Comparison of ENCODE assay signal across 9 cellular contexts in the genomic region with DNA sequence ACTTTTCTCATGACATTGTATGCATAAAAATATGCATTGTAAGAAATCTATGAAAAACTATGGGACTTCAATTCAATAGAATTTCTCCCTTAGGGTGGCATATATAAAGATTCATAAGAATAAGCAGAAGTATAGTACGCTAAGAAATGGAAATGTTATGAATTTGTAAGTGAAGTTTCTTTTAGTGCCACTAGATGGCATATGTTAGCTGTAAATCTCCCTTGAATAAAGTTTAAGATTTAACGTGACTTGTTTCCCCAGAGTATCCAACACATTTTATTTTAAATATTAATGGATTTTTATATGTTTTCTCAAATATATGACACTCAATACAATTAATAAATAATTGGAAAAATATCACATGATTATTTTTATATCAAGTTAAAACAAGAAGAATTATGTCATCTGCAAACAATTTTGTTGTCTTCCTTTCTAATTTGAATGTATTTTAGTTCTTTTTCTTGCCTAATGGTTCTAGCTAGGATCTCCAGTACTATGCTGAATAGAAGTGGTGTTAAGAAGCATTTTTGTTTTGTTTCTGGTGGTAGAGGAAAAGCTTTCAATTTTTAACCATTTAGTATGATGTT.
A peak's percentile ranks its signal among the peaks of the same experiment; 100 is the strongest.
DNase-seq lines count a peak whose midpoint lies in the region; ATAC-seq and TF ChIP-seq lines count a peak whose summit lies in the region.
"Had no signal": no experiment of that assay in that cellular context is flagged by ENCODE, and none has a peak within 500 bp of the region (broad histone marks: within the 10 kb centered on the region; RNA-seq: fewer than 3 reads in every experiment).

No MANE protein-coding gene starts in this region.

- no peak overlapping the region for H2AFZ ChIP-seq in PC-3 (ENCODE audit: low read length)

- no peak overlapping the region for H3K9ac ChIP-seq in PC-3 (ENCODE audit: low read length)

- no peak overlapping the region for H3K4me3 ChIP-seq in PC-3 (ENCODE audit: low read length)
- no peak overlapping the region for H3K4me3 ChIP-seq in esophagus squamous epithelium
- H3K4me3 ChIP-seq in stomach, result no peak overlapping the region
- H3K4me3 ChIP-seq: skin epidermis had no signal

- H3K4me1 ChIP-seq in PC-3 (ENCODE audit: insufficient read depth, low read length) (0 out of 2 replicates have a peak, but pooled peaks cover 4% of the 10 kb centered on the region), esophagus squamous epithelium (peaks cover 0 to 21% (median 2%) of the 10 kb centered on the region in 3 donors), stomach (peaks cover 0 to 21% (median 5%) of the 10 kb centered on the region in 4 donors)

- H3F3A ChIP-seq in PC-3 (ENCODE audit: low read length, unreplicated experiment), result no peaks in the 10 kb centered on the region

- H3K79me2 ChIP-seq in PC-3 (ENCODE audit: low read length), result no peaks in the 10 kb centered on the region

- H3K4me2 ChIP-seq in PC-3 (ENCODE audit: low read length), result no peak overlapping the region

- BruUV-seq in PC-3 (replicated peaks; lab: Mats Ljungman, UMichigan), result no TSS peak

- TF ChIP-seq POLR2A in esophagus squamous epithelium (IDR thresholded peaks at IDR 0.05) (no peak), stomach (IDR thresholded peaks at IDR 0.05) (no peak)

- POLR2A ChIA-PET in PC-3 (lab: Charles Lee; ENCODE audit: unreplicated experiment), result no interaction called here

- H3K9me3 Mint-ChIP-seq in effector memory CD8-positive, alpha-beta T cell, result peaks cover 0 to 5% of the 10 kb centered on the region in 2 donors

- H3K27me3 ChIP-seq in PC-3 (ENCODE audit: low read length) (no peaks in the 10 kb centered on the region), esophagus squamous epithelium (no peaks in the 10 kb centered on the region), stomach (no peaks in the 10 kb centered on the region)

- H3K36me3 Mint-ChIP-seq in effector memory CD8-positive, alpha-beta T cell (ENCODE audit: insufficient read depth), result no peaks in the 10 kb centered on the region

- no peaks in the 10 kb centered on the region for H3K9me2 ChIP-seq in PC-3 (replicated peaks; ENCODE audit: low read length)

- no peak overlapping the region for H3K27ac ChIP-seq in PC-3 (ENCODE audit: low read length)
- no peak overlapping the region for H3K27ac ChIP-seq in esophagus squamous epithelium
- H3K27ac ChIP-seq in stomach, result no peak overlapping the region
- H3K27ac ChIP-seq: skin epidermis had no signal

- DNase-seq in PC-3, result peak; percentile 55
- no peak for DNase-seq in esophagus squamous epithelium (lab: John Stamatoyannopoulos, UW)
- DNase-seq in stomach, result no peak
- no peak for DNase-seq in effector memory CD8-positive, alpha-beta T cell
- no peak for DNase-seq in hypothalamus (lab: John Stamatoyannopoulos, UW)
- DNase-seq in activated CD4-positive, alpha-beta T cell treated with anti-CD3 and anti-CD28 coated beads, Interleukin-2, amount 50 U/mL, for 1 hour, result no peak

- no peak overlapping the region for H3K4me3 Mint-ChIP-seq in effector memory CD8-positive, alpha-beta T cell

- H3K9me3 ChIP-seq in PC-3 (ENCODE audit: low read length) (no peaks in the 10 kb centered on the region), esophagus squamous epithelium (no peaks in the 10 kb centered on the region), stomach (no peaks in the 10 kb centered on the region)

- intact Hi-C loops in PC-3 (cut with micrococcal nuclease), result loop anchor here (1.0 to 5.0 kb wide), 6 partner anchors 17 to 1245 kb away; no protein-coding TSS in a partner anchor
- intact Hi-C loops in esophagus squamous epithelium (cut with DNase I), result no loop called here
- intact Hi-C loops in stomach (cut with DNase I; ENCODE audit: low total_unique reads), result no loop called here

- peak; percentile 51 for TF ChIP-seq CTCF in GM12873 (IDR thresholded peaks at IDR 0.05; ENCODE audit: insufficient read depth, low read depth, low read length, missing control alignments)
- TF ChIP-seq CTCF in PC-3 (conservative IDR thresholded peaks at IDR 0.05; ENCODE audit: low read depth, low read length), result peak; percentile 70
- TF ChIP-seq CTCF in esophagus squamous epithelium (IDR thresholded peaks at IDR 0.05), result peak; percentile 12 to 70 (median 47)
- TF ChIP-seq CTCF in stomach (IDR thresholded peaks at IDR 0.05), result peak in 4 of 7 experiments; percentile 28 to 69 (median 56)

- H3K27me3 Mint-ChIP-seq in effector memory CD8-positive, alpha-beta T cell, result no peaks in the 10 kb centered on the region

- H4K20me1 ChIP-seq in PC-3 (ENCODE audit: low read length), result no peaks in the 10 kb centered on the region

- H3K36me3 ChIP-seq in PC-3 (ENCODE audit: low read depth, low read length) (no peaks in the 10 kb centered on the region), esophagus squamous epithelium (no peaks in the 10 kb centered on the region), stomach (no peaks in the 10 kb centered on the region)

- CTCF ChIA-PET in PC-3 (lab: Charles Lee), result interaction anchor here (0.6 to 1.4 kb wide), 4 partner anchors 12 to 790 kb away, joined by 3 to 4 read pairs (median 3); no protein-coding TSS in a partner anchor

- peak; percentile 57 for ATAC-seq in HG02938 (IDR thresholded peaks at IDR 0.05; ENCODE audit: unreplicated experiment)
- ATAC-seq in PC-3, result peak; percentile 49; the same call in 1 of the 2 replicates
- ATAC-seq in effector memory CD8-positive, alpha-beta T cell (replicated peaks), result no peak

- TF ChIP-seq EP300 in stomach (IDR thresholded peaks at IDR 0.05), result no peak

- no peak overlapping the region for H3K27ac Mint-ChIP-seq in effector memory CD8-positive, alpha-beta T cell

- 8 to 9% methylated on average over 2 of the region's 2 CpGs for WGBS in esophagus squamous epithelium, 2 donors
- WGBS in stomach, 5 donors, result 2 to 6% (median 3%) methylated on average over 2 of the region's 2 CpGs

- no peaks in the 10 kb centered on the region for H3K4me1 Mint-ChIP-seq in effector memory CD8-positive, alpha-beta T cell (ENCODE audit: low read depth in 2 of 2)
